In the genomic region with DNA sequence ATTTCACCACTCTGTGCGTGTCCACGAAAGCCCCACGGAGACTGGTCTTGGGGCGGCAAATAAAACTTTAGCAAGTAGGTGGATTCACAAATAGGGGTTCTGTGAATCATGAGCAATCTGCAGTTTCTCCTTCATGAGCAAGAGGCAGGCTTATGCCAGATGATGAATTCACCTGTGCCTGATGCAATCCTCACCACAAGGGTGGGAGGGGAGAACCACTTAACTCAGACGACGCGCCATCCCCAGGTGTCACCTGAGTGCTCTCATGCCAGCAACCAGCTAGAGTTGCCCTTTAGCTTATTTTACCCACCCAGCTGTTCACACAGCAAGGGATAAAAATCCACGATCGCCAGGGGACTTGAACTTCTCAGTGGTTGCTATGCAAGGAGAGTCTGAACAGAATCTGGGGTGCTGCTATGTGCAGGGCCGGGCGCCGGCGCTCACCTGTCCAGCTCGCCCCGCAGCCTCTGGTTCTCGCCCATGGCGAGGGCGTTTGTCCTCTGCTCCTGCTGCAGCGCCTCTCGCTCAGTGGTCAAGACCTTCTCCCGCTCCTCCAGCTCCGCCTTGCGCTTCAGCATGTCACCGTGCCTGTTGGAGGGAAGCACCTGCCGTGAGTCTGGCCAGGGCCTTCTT, we compare ENCODE assay signal across 12 cellular contexts. TPM values are rescaled to one million over a fixed set of nuclear protein-coding genes. Genes with fewer than 3 reads are reported as not detected.
DNase-seq lines count a peak whose midpoint lies in the region; ATAC-seq and TF ChIP-seq lines count a peak whose summit lies in the region.
"Had no signal": no experiment of that assay in that cellular context is flagged by ENCODE, and none has a peak within 500 bp of the region (broad histone marks: within the 10 kb centered on the region; RNA-seq: fewer than 3 reads in every experiment).

No MANE protein-coding gene starts in this region.

- intact Hi-C loops in activated CD8-positive, alpha-beta T cell treated with anti-CD3 and anti-CD28 coated beads for 36 hours (cut with micrococcal nuclease) = no loop called here

- TF ChIP-seq POLR2A in suprapubic skin (IDR thresholded peaks at IDR 0.05) = no peak

- H3K9me3 ChIP-seq in suprapubic skin = no peaks in the 10 kb centered on the region
- H3K9me3 ChIP-seq: gastrocnemius medialis, tibial nerve had no signal

- H3K27me3 ChIP-seq in suprapubic skin = no peaks in the 10 kb centered on the region
- H3K27me3 ChIP-seq: gastrocnemius medialis had no signal

- POLR2A ChIA-PET in activated CD8-positive, alpha-beta T cell treated with anti-CD3 and anti-CD28 coated beads for 36 hours (lab: Charles Lee) = interaction anchor here (1.0 to 1.9 kb wide), 8 partner anchors 13 to 119 kb away, joined by 3 to 10 read pairs (median 4); partner anchors contain the start of gene GPR68

- peak overlapping the region; percentile 96 for H3K27ac Mint-ChIP-seq in activated CD8-positive, alpha-beta T cell treated with anti-CD3 and anti-CD28 coated beads for 36 hours
- peak overlapping the region; percentile 38 for H3K27ac Mint-ChIP-seq in progenitor cell of endocrine pancreas

- H3K4me3 Mint-ChIP-seq in activated CD8-positive, alpha-beta T cell treated with anti-CD3 and anti-CD28 coated beads for 36 hours = no peak overlapping the region
- H3K4me3 Mint-ChIP-seq in progenitor cell of endocrine pancreas (ENCODE audit: low read depth) = no peak overlapping the region

- TF ChIP-seq EP300 in suprapubic skin (IDR thresholded peaks at IDR 0.05) = no peak

- no peaks in the 10 kb centered on the region for H3K4me1 ChIP-seq in suprapubic skin
- H3K4me1 ChIP-seq: gastrocnemius medialis had no signal

- H3K36me3 Mint-ChIP-seq in activated CD8-positive, alpha-beta T cell treated with anti-CD3 and anti-CD28 coated beads for 36 hours (ENCODE audit: low read depth) = peaks cover 74% of the 10 kb centered on the region
- peaks cover 33% of the 10 kb centered on the region for H3K36me3 Mint-ChIP-seq in progenitor cell of endocrine pancreas (ENCODE audit: insufficient read depth)

- WGBS in suprapubic skin = 94% methylated on average over 25 of the region's 25 CpGs

- no peaks in the 10 kb centered on the region for H3K27me3 Mint-ChIP-seq in activated CD8-positive, alpha-beta T cell treated with anti-CD3 and anti-CD28 coated beads for 36 hours
- H3K27me3 Mint-ChIP-seq in progenitor cell of endocrine pancreas = no peaks in the 10 kb centered on the region

- peaks cover 56% of the 10 kb centered on the region for H3K4me1 Mint-ChIP-seq in activated CD8-positive, alpha-beta T cell treated with anti-CD3 and anti-CD28 coated beads for 36 hours (ENCODE audit: low read depth)
- H3K4me1 Mint-ChIP-seq in progenitor cell of endocrine pancreas (ENCODE audit: low read depth) = no peaks in the 10 kb centered on the region

- H3K27ac ChIP-seq in suprapubic skin = no peak overlapping the region
- H3K27ac ChIP-seq: gastrocnemius medialis, tibial nerve had no signal

- TF ChIP-seq CTCF in activated CD8-positive, alpha-beta T cell treated with anti-CD3 and anti-CD28 coated beads for 36 hours (IDR thresholded peaks at IDR 0.05) = no peak
- TF ChIP-seq CTCF in progenitor cell of endocrine pancreas (IDR thresholded peaks at IDR 0.05; ENCODE audit: unreplicated experiment) = no peak
- TF ChIP-seq CTCF in suprapubic skin (IDR thresholded peaks at IDR 0.05) = no peak

- H3K9me3 Mint-ChIP-seq in activated CD8-positive, alpha-beta T cell treated with anti-CD3 and anti-CD28 coated beads for 36 hours = no peaks in the 10 kb centered on the region
- no peaks in the 10 kb centered on the region for H3K9me3 Mint-ChIP-seq in progenitor cell of endocrine pancreas (ENCODE audit: low read depth)

- CTCF ChIA-PET in activated CD8-positive, alpha-beta T cell treated with anti-CD3 and anti-CD28 coated beads for 36 hours (lab: Charles Lee) = interaction anchor here (1.0 to 2.2 kb wide), 6 partner anchors 17 to 127 kb away, joined by 3 to 7 read pairs (median 3); partner anchors contain the start of gene CCDC88C

- peak; percentile 30 to 60 for ATAC-seq in activated CD4-positive, CD25-positive, alpha-beta regulatory T cell treated with anti-CD3 and anti-CD28 coated beads, Interleukin-2, amount 50 U/mL, for 24 hours
- peak; percentile 11 for ATAC-seq in activated CD8-positive, alpha-beta T cell treated with anti-CD3 and anti-CD28 coated beads for 36 hours
- ATAC-seq: gastrocnemius medialis had no signal

- peaks cover 21% of the 10 kb centered on the region for H3K36me3 ChIP-seq in suprapubic skin
- H3K36me3 ChIP-seq: gastrocnemius medialis had no signal

- no peak for DNase-seq in activated CD4-positive, CD25-positive, alpha-beta regulatory T cell treated with anti-CD3 and anti-CD28 coated beads, Interleukin-2, amount 50 U/mL, for 72 hours
- DNase-seq in NCI-H187 (lab: John Stamatoyannopoulos, UW) = peak; percentile 71 to 76
- DNase-seq in activated CD8-positive, alpha-beta T cell treated with anti-CD3 and anti-CD28 coated beads for 36 hours = peak; percentile 85
- no peak for DNase-seq in progenitor cell of endocrine pancreas (ENCODE audit: low spot score, unreplicated experiment)
- no peak for DNase-seq in iPS-NIHi7 (ENCODE audit: extremely low spot score)
- DNase-seq in suprapubic skin (ENCODE audit: low spot score in 2 of 2) = no peak
- DNase-seq in activated effector memory CD4-positive, alpha-beta T cell treated with anti-CD3 and anti-CD28 coated beads, Interleukin-2, amount 50 U/mL, for 16 hours = no peak
- DNase-seq: gastrocnemius medialis, NCI-H526 treated with DMSO at 0.1 percent for 48 hours had no signal

- H3K4me3 ChIP-seq in suprapubic skin = no peak overlapping the region
- H3K4me3 ChIP-seq: gastrocnemius medialis, tibial nerve had no signal

RNA-seq across cellular contexts. Expression of gene GPR68, which starts 55.1 kb away (rescaled TPM):
- total RNA-seq in activated CD8-positive, alpha-beta T cell treated with anti-CD3 and anti-CD28 coated beads for 36 hours = 10 to 100 TPM; 11.9 to 14.0 TPM
- total RNA-seq in progenitor cell of endocrine pancreas (0.31 and 0.87 TPM in 2 replicates), suprapubic skin (1 to 10 TPM in 3 of 4 donors, under 1 TPM in 1; 0.95 to 4.3 (median 1.6) TPM)
- total RNA-seq: SK-MEL-5 had no signal

Comparison
In these comparisons a context has a peak if more than half of its experiments do, and no peak if none do; other contexts are left out.
1. DNase-seq: peak in NCI-H187 (2 of 2) and activated CD8-positive, alpha-beta T cell treated with anti-CD3 and anti-CD28 coated beads for 36 hours (single experiment); none in activated CD4-positive, CD25-positive, alpha-beta regulatory T cell treated with anti-CD3 and anti-CD28 coated beads, Interleukin-2, amount 50 U/mL, for 72 hours (single experiment), progenitor cell of endocrine pancreas (single experiment), iPS-NIHi7 (single experiment), suprapubic skin (0 of 2) and activated effector memory CD4-positive, alpha-beta T cell treated with anti-CD3 and anti-CD28 coated beads, Interleukin-2, amount 50 U/mL, for 16 hours (single experiment).